15 cellular contexts compared by ENCODE assay signal in the genomic region with DNA sequence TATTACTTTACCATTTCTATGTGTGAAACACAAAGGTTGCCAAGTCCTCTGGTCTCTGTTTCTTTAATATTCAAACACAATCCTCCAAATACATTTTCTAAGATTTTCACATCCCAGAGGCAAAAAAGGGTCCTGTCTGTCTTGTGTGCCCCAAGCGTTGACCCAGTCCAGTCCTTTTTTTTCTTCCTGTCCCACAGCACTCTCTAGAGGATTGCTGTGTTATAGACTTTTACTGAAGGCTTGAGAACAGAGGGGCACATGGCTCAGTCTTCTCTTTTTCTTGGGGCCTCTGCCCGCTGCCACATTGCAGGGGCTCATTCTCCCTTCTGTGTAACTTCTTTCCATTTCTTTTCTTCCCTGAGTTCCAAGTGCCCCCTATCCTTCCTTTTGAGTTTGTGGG.
DNase-seq lines count a peak whose midpoint lies in the region; ATAC-seq and TF ChIP-seq lines count a peak whose summit lies in the region.
"Had no signal": no experiment of that assay in that cellular context is flagged by ENCODE, and none has a peak within 500 bp of the region (broad histone marks: within the 10 kb centered on the region; RNA-seq: fewer than 3 reads in every experiment).

No MANE protein-coding gene starts in this region.

- H3K9ac ChIP-seq in HCT116 (ENCODE audit: low read length) (no peak overlapping the region), Karpas-422 (ENCODE audit: low read length) (no peak overlapping the region)

- H3K9me2 ChIP-seq in HCT116 (ENCODE audit: insufficient read depth) (no peaks in the 10 kb centered on the region), Karpas-422 (replicated peaks; ENCODE audit: insufficient read depth, low read length) (no peaks in the 10 kb centered on the region)

- 0 out of 4 replicates have a peak, but pooled peaks cover 0 to 3% of the 10 kb centered on the region in 2 experiments for H3K9me3 ChIP-seq in HCT116 (ENCODE audit: control insufficient read depth in 1 of 2, insufficient read depth in 1 of 2, low read depth in 1 of 2, low read length in 2 of 2)
- peaks cover 7% of the 10 kb centered on the region for H3K9me3 ChIP-seq in Karpas-422 (ENCODE audit: low read length)

- H4K20me1 ChIP-seq in HCT116 (ENCODE audit: insufficient read depth), result no peaks in the 10 kb centered on the region
- no peaks in the 10 kb centered on the region for H4K20me1 ChIP-seq in Karpas-422 (ENCODE audit: insufficient read depth, low read depth, low read length)

- H2AFZ ChIP-seq in HCT116 (ENCODE audit: low read depth, low read length, poor library complexity, severe bottlenecking) (no peak overlapping the region), Karpas-422 (ENCODE audit: low read length) (no peak overlapping the region)

- TF ChIP-seq RAD21 in HCT116 (IDR thresholded peaks at IDR 0.05; ENCODE audit: low read depth), result peak; percentile 43

- peak; percentile 24 for DNase-seq in AG20443 (ENCODE audit: low spot score)
- no peak for DNase-seq in HCT116 (ENCODE audit: low read depth, low spot score)
- DNase-seq in SK-MEL-5 (ENCODE audit: low read depth, low spot score), result peak; percentile 17
- peak; percentile 60 for DNase-seq in iPS-NIHi11 (ENCODE audit: low spot score)
- no peak for DNase-seq in ureter (ENCODE audit: low spot score)
- no peak for DNase-seq in superior temporal gyrus (ENCODE audit: extremely low spot score)
- no peak for DNase-seq in Karpas-422
- DNase-seq: activated CD4-positive, alpha-beta memory T cell treated with anti-CD3 and anti-CD28 coated beads for 36 hours; CD4-positive, CD25-positive, alpha-beta regulatory T cell; HCEC 1CT; left cardiac atrium; NCI-H1092 treated with DMSO at 0.1 percent for 48 hours; stimulated activated naive CD8-positive, alpha-beta T cell treated with anti-CD3 and anti-CD28 coated beads, Interleukin-15, amount 100 ng/mL, for 72 hours had no signal

- in situ Hi-C loops in SK-MEL-5 (cut with HindIII; ENCODE audit: low pct_unique_long_range_greater_than_20kb, low sequenced_read_pairs), result no loop called here

- no TSS peak for BruUV-seq in HCT116 (replicated peaks; lab: Mats Ljungman, UMichigan)

- CTCF ChIA-PET in HCT116 (lab: Charles Lee), result interaction anchor here (1.0 to 1.8 kb wide), 2 partner anchors 15 to 22 kb away, joined by 3 to 7 read pairs; no protein-coding TSS in a partner anchor

- intact Hi-C loops in HCT116 (cut with micrococcal nuclease), result no loop called here

- peak; percentile 22 to 49 (median 34); a peak in 4 of 6 replicates for TF ChIP-seq CTCF in HCT116 (IDR thresholded peaks at IDR 0.05 in 2 of 3, conservative IDR thresholded peaks at IDR 0.05 in 1 of 3; ENCODE audit: borderline replicate concordance in 1 of 3, insufficient read depth in 1 of 3, low read depth in 2 of 3, low read length in 2 of 3)

- H3K4me2 ChIP-seq in HCT116 (ENCODE audit: low read length), result no peak overlapping the region
- no peak overlapping the region for H3K4me2 ChIP-seq in Karpas-422 (ENCODE audit: low read depth, low read length, poor library complexity, severe bottlenecking)

- POLR2A ChIA-PET in HCT116 (lab: Charles Lee), result no interaction called here

- H3K27me3 ChIP-seq in HCT116 (ENCODE audit: insufficient read depth, low read length) (peaks cover 5% of the 10 kb centered on the region; the same call in 1 of the 2 replicates), Karpas-422 (ENCODE audit: low read length) (peaks cover 2% of the 10 kb centered on the region; the same call in 1 of the 2 replicates)

- H3K79me2 ChIP-seq in HCT116 (ENCODE audit: insufficient read depth, low read length) (no peaks in the 10 kb centered on the region), Karpas-422 (ENCODE audit: low read length) (no peaks in the 10 kb centered on the region)

- no peak for TF ChIP-seq POLR2A in HCT116 (IDR thresholded peaks at IDR 0.05; ENCODE audit: borderline replicate concordance, extremely low read depth, insufficient read depth, insufficient read length)

- ATAC-seq in HCT116 (peak; percentile 67; the same call in 1 of the 2 replicates), HG02970 (IDR thresholded peaks at IDR 0.05; ENCODE audit: low FRiP score, unreplicated experiment) (no peak)
- ATAC-seq: left cardiac atrium; stimulated activated naive CD8-positive, alpha-beta T cell treated with anti-CD3 and anti-CD28 coated beads, Interleukin-15, amount 100 ng/mL, for 72 hours had no signal

- H3K27ac ChIP-seq in HCT116 (ENCODE audit: low read depth, low read length), result no peak overlapping the region
- no peak overlapping the region for H3K27ac ChIP-seq in Karpas-422 (ENCODE audit: low read length)
- H3K27ac ChIP-seq: skin epidermis had no signal

- H3K4me1 ChIP-seq in HCT116 (ENCODE audit: control insufficient read depth in 1 of 2, insufficient read depth in 2 of 2, low read length in 2 of 2) (no peaks in the 10 kb centered on the region), Karpas-422 (ENCODE audit: low read length) (no peaks in the 10 kb centered on the region)

- RAD21 ChIA-PET in HCT116 (lab: Charles Lee; ENCODE audit: low non-redundant PET in 1 of 2, low total read pairs in 2 of 2, uncharacterized antibody in 2 of 2, unreplicated experiment in 2 of 2), result no interaction called here

- H3K36me3 ChIP-seq in HCT116 (ENCODE audit: control insufficient read depth in 1 of 2, insufficient read depth in 2 of 2, low read length in 2 of 2) (no peaks in the 10 kb centered on the region), Karpas-422 (ENCODE audit: insufficient read depth, low read length) (no peaks in the 10 kb centered on the region)

- H3K4me3 ChIP-seq in HCT116 (replicated peaks in 1 of 2; ENCODE audit: low read depth in 1 of 2, low read length in 2 of 2), result no peak overlapping the region
- H3K4me3 ChIP-seq in Karpas-422 (ENCODE audit: low read length), result no peak overlapping the region
- H3K4me3 ChIP-seq: skin epidermis had no signal

TF ChIP-seq in HCT116, 20 proteins besides CTCF, POLR2A, EP300 and RAD21:
- TF ChIP-seq EZH2 (IDR thresholded peaks at IDR 0.05), result no peak
- no peak for TF ChIP-seq SIN3A (IDR thresholded peaks at IDR 0.05; ENCODE audit: low read depth)
- no peak for TF ChIP-seq EGR1 (IDR thresholded peaks at IDR 0.05; ENCODE audit: low read depth)
- TF ChIP-seq, protein P1, sequence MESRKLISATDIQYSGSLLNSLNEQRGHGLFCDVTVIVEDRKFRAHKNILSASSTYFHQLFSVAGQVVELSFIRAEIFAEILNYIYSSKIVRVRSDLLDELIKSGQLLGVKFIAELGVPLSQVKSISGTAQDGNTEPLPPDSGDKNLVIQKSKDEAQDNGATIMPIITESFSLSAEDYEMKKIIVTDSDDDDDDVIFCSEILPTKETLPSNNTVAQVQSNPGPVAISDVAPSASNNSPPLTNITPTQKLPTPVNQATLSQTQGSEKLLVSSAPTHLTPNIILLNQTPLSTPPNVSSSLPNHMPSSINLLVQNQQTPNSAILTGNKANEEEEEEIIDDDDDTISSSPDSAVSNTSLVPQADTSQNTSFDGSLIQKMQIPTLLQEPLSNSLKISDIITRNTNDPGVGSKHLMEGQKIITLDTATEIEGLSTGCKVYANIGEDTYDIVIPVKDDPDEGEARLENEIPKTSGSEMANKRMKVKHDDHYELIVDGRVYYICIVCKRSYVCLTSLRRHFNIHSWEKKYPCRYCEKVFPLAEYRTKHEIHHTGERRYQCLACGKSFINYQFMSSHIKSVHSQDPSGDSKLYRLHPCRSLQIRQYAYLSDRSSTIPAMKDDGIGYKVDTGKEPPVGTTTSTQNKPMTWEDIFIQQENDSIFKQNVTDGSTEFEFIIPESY (IDR thresholded peaks at IDR 0.05; ENCODE audit: extremely low read depth, insufficient replicate concordance, low read length), result no peak
- TF ChIP-seq, protein P2, sequence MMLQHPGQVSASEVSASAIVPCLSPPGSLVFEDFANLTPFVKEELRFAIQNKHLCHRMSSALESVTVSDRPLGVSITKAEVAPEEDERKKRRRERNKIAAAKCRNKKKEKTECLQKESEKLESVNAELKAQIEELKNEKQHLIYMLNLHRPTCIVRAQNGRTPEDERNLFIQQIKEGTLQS (IDR thresholded peaks at IDR 0.05), result no peak
- TF ChIP-seq FOSL1 (IDR thresholded peaks at IDR 0.05; ENCODE audit: low read depth), result no peak
- no peak for TF ChIP-seq EZH2phosphoT487 (IDR thresholded peaks at IDR 0.05; ENCODE audit: borderline replicate concordance)
- TF ChIP-seq SRF (IDR thresholded peaks at IDR 0.05; ENCODE audit: low read depth), result no peak
- TF ChIP-seq YY1 (IDR thresholded peaks at IDR 0.05; ENCODE audit: extremely low read depth, insufficient replicate concordance, low read depth, low read length), result no peak
- TF ChIP-seq, protein P3, sequence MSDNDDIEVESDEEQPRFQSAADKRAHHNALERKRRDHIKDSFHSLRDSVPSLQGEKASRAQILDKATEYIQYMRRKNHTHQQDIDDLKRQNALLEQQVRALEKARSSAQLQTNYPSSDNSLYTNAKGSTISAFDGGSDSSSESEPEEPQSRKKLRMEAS (IDR thresholded peaks at IDR 0.05), result no peak
- no peak for TF ChIP-seq ZFX (IDR thresholded peaks at IDR 0.05)
- TF ChIP-seq SP1 (IDR thresholded peaks at IDR 0.05; ENCODE audit: low read depth), result no peak
- no peak for TF ChIP-seq ELF1 (IDR thresholded peaks at IDR 0.05; ENCODE audit: borderline replicate concordance, low read depth)
- TF ChIP-seq JUND (IDR thresholded peaks at IDR 0.05), result no peak
- no peak for TF ChIP-seq CBX3 (IDR thresholded peaks at IDR 0.05; ENCODE audit: low read depth)
- TF ChIP-seq TCF7L2 (IDR thresholded peaks at IDR 0.05; ENCODE audit: borderline replicate concordance, extremely low read depth, insufficient read depth, insufficient read length), result no peak
- no peak for TF ChIP-seq ZNF274 (IDR thresholded peaks at IDR 0.05; ENCODE audit: low read depth, low read length)
- no peak for TF ChIP-seq CEBPB (IDR thresholded peaks at IDR 0.05; ENCODE audit: low read depth)

Comparison
In these comparisons a context has a peak if more than half of its experiments do, and no peak if none do; other contexts are left out.
1. DNase-seq: peak in AG20443 (single experiment), SK-MEL-5 (single experiment) and iPS-NIHi11 (single experiment); none in HCT116 (single experiment), ureter (single experiment), superior temporal gyrus (single experiment) and Karpas-422 (single experiment).